In genomic region chr7:64628721-64629120, GRCh38 we compare ENCODE assay signal across 18 cellular contexts.
"Had no signal": no experiment of that assay in that cellular context is flagged by ENCODE, and none has a peak within 500 bp of the region (broad histone marks: within the 10 kb centered on the region; RNA-seq: fewer than 3 reads in every experiment).

No MANE protein-coding gene starts in this region.

- H3K36me3 ChIP-seq: ovary, tibial artery had no signal

- H3K9me3 ChIP-seq: mucosa of descending colon, ovary, tibial artery had no signal

- H3K4me3 ChIP-seq: coronary artery, mucosa of descending colon, ovary, tibial artery had no signal

- H3K27ac ChIP-seq: coronary artery, foreskin keratinocyte, ovary, tibial artery had no signal

- DNase-seq: central memory CD4-positive, alpha-beta T cell; effector CD4-positive, alpha-beta T cell; endodermal cell; immature natural killer cell; left cardiac atrium; left ventricle myocardium superior; mucosa of descending colon; naive thymus-derived CD8-positive, alpha-beta T cell; nucleus accumbens; ovary; right cardiac atrium; stimulated activated CD4-positive, alpha-beta T cell treated with anti-CD3 and anti-CD28 coated beads, Interleukin-4, amount 100 ng/mL, for 1 hour; stimulated activated CD8-positive, alpha-beta memory T cell treated with anti-CD3 and anti-CD28 coated beads, Interleukin-4, amount 100 ng/mL, for 48 hours; stimulated activated naive CD8-positive, alpha-beta T cell treated with anti-CD3 and anti-CD28 coated beads, Interleukin-15, Interleukin-2, amounts not matched to agents 100 U/mL and 50 U/mL, for 24 hours; tibial artery had no signal

- ATAC-seq: foreskin keratinocyte; left cardiac atrium; left ventricle myocardium superior; mucosa of descending colon; naive thymus-derived CD8-positive, alpha-beta T cell; right cardiac atrium; stimulated activated effector memory CD8-positive, alpha-beta T cell treated with anti-CD3 and anti-CD28 coated beads, Interleukin-12 subunit alpha, Interleukin-12 subunit beta, amount 100 ng/mL, for 72 hours; stimulated activated naive CD8-positive, alpha-beta T cell treated with anti-CD3 and anti-CD28 coated beads, Interleukin-15, Interleukin-2, amounts not matched to agents 100 U/mL and 50 U/mL, for 24 hours had no signal

- H3K27me3 ChIP-seq: foreskin keratinocyte, ovary, tibial artery had no signal

- H3K4me1 ChIP-seq: foreskin keratinocyte, tibial artery had no signal
